ENCODE assay signal across 13 cellular contexts in genomic region chr18:77622009-77622692, GRCh38.
A peak's percentile ranks its signal among the peaks of the same experiment; 100 is the strongest.
DNase-seq lines count a peak whose midpoint lies in the region; ATAC-seq and TF ChIP-seq lines count a peak whose summit lies in the region.
"Had no signal": no experiment of that assay in that cellular context is flagged by ENCODE, and none has a peak within 500 bp of the region (broad histone marks: within the 10 kb centered on the region; RNA-seq: fewer than 3 reads in every experiment).

No MANE protein-coding gene starts in this region.

- peak; percentile 26 for DNase-seq in stimulated activated CD4-positive, alpha-beta T cell treated with anti-CD3 and anti-CD28 coated beads, Interleukin-15, amount 100 ng/mL, for 24 hours
- DNase-seq in stimulated activated CD4-positive, alpha-beta T cell treated with anti-CD3 and anti-CD28 coated beads, Interleukin-12 subunit alpha, Interleukin-12 subunit beta, amount 100 ng/mL, for 4 hours, result no peak
- DNase-seq in RPMI7951 (ENCODE audit: low read depth), result peak; percentile 29
- no peak for DNase-seq in left lobe of liver (ENCODE audit: low spot score)
- DNase-seq in GDM1 (lab: John Stamatoyannopoulos, UW), result no peak
- no peak for DNase-seq in HFFc6
- no peak for DNase-seq in SHP77 (lab: John Stamatoyannopoulos, UW)
- no peak for DNase-seq in G401 (ENCODE audit: low spot score)
- DNase-seq: glutamatergic neuron, IMR-90, islet precursor cell, NCI-H526 treated with DMSO at 0.1 percent for 48 hours had no signal

- in situ Hi-C loops in G401 (cut with HindIII; ENCODE audit: low sequenced_read_pairs), result no loop called here

- H3K4me1 Mint-ChIP-seq in HFFc6 (ENCODE audit: low read depth), result no peaks in the 10 kb centered on the region

- peak; percentile 18 for ATAC-seq in left lobe of liver

- H3K9me3 Mint-ChIP-seq in HFFc6, result peaks cover 48% of the 10 kb centered on the region

- no peaks in the 10 kb centered on the region; the same call in 1 of the 2 replicates for H3K36me3 Mint-ChIP-seq in HFFc6 (ENCODE audit: low read depth)

- H3K27ac Mint-ChIP-seq in HFFc6, result no peak overlapping the region
- H3K27ac Mint-ChIP-seq: progenitor cell of endocrine pancreas had no signal

- no peak for TF ChIP-seq CTCF in HFFc6 (IDR thresholded peaks at IDR 0.05)

- no peaks in the 10 kb centered on the region; the same call in 1 of the 2 replicates for H3K27me3 Mint-ChIP-seq in HFFc6 (ENCODE audit: insufficient read depth)
- H3K27me3 Mint-ChIP-seq: progenitor cell of endocrine pancreas had no signal

- H3K4me3 Mint-ChIP-seq in HFFc6, result no peak overlapping the region

Comparison
In these comparisons a context has a peak if more than half of its experiments do, and no peak if none do; other contexts are left out.
1. DNase-seq: peak in stimulated activated CD4-positive, alpha-beta T cell treated with anti-CD3 and anti-CD28 coated beads, Interleukin-15, amount 100 ng/mL, for 24 hours (single experiment) and RPMI7951 (single experiment); none in stimulated activated CD4-positive, alpha-beta T cell treated with anti-CD3 and anti-CD28 coated beads, Interleukin-12 subunit alpha, Interleukin-12 subunit beta, amount 100 ng/mL, for 4 hours (single experiment), left lobe of liver (single experiment), GDM1 (single experiment), HFFc6 (single experiment), SHP77 (0 of 2) and G401 (single experiment).